ENCODE assay signal across 19 cellular contexts in the genomic region with DNA sequence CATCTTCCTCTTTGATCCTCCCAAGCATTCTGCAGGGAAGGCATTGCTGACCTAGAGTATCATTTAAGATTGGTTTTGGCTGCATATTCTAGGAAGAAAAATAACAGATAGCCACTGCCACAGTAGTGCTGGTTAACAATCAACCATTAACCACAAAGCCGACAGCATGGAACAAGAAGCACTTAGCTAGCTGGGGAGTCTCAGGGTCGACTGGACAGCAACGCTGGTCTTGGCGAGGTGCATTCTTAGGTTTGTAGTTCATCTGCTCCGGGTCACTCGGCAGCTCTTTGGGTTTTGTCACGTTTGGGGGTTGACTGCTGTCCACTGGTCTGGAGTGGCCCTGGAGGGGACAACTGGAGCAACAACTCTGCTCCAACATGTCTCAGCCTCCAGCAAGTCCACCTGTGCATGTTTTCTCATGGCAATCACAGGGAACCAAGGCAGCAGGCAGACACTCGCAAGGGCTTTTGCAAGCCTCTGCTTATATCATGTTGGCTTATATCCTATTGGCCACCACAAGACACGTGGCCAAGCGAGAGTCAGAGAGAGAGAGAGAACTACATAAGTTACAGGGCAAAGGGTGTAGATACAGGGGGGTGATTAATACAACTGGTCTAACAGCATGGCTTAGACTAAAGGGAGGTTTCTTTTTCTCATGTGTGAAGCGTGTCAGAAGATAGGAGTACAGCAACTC.
"Had no signal": no experiment of that assay in that cellular context is flagged by ENCODE, and none has a peak within 500 bp of the region (broad histone marks: within the 10 kb centered on the region; RNA-seq: fewer than 3 reads in every experiment).

No MANE protein-coding gene starts in this region.

- H3K4me3 Mint-ChIP-seq: mesothelial cell of epicardium; naive B cell; stimulated activated naive CD8-positive, alpha-beta T cell treated with anti-CD3 and anti-CD28 coated beads, Interleukin-15, Interleukin-2, amounts not matched to agents 100 ng/mL and 50 ng/mL, for 24 hours; T-helper 2 cell treated with Interferon-gamma antibody and Interleukin-4, amounts not matched to agents 5 μg/mL and 100 μg/mL, for 36 hours had no signal

- H3K4me3 ChIP-seq: body of pancreas, esophagus muscularis mucosa, heart right ventricle, vagina had no signal

- H3K9me3 Mint-ChIP-seq: activated naive CD4-positive, alpha-beta T cell treated with anti-CD3 and anti-CD28 coated beads, Interleukin-2, amount 50 U/mL, for 72 hours; stimulated activated naive CD8-positive, alpha-beta T cell treated with anti-CD3 and anti-CD28 coated beads, Interleukin-15, Interleukin-2, amounts not matched to agents 100 ng/mL and 50 ng/mL, for 24 hours; T-helper 2 cell treated with Interferon-gamma antibody and Interleukin-4, amounts not matched to agents 5 μg/mL and 100 μg/mL, for 36 hours had no signal

- H3K36me3 ChIP-seq: esophagus muscularis mucosa, heart right ventricle, vagina had no signal

- H3K4me1 Mint-ChIP-seq: naive B cell had no signal

- H3K27ac Mint-ChIP-seq: mesothelial cell of epicardium; naive B cell; stimulated activated naive CD8-positive, alpha-beta T cell treated with anti-CD3 and anti-CD28 coated beads, Interleukin-15, Interleukin-2, amounts not matched to agents 100 ng/mL and 50 ng/mL, for 24 hours; T-helper 2 cell treated with Interferon-gamma antibody and Interleukin-4, amounts not matched to agents 5 μg/mL and 100 μg/mL, for 36 hours had no signal

- DNase-seq: activated effector memory CD4-positive, alpha-beta T cell treated with Interleukin-2 at 50 U/mL for 16 hours; activated T-cell treated with anti-CD3 and anti-CD28 coated beads, Interleukin-2, amount 50 U/mL, for 1 hour; amniotic stem cell; body of pancreas; cerebellar nuclear complex; dermis blood vessel endothelial cell; foreskin melanocyte; heart right ventricle; naive B cell; occipital lobe; stimulated activated CD4-positive, alpha-beta T cell treated with anti-CD3 and anti-CD28 coated beads, Interleukin-4, amount 100 ng/mL, for 1 hour; stimulated activated CD8-positive, alpha-beta memory T cell treated with anti-CD3 and anti-CD28 coated beads, Interleukin-4, amount 100 ng/mL, for 48 hours; SW 1271 had no signal

- H3K36me3 Mint-ChIP-seq: activated naive CD4-positive, alpha-beta T cell treated with anti-CD3 and anti-CD28 coated beads, Interleukin-2, amount 50 U/mL, for 72 hours; naive B cell had no signal

- H3K27me3 ChIP-seq: body of pancreas, vagina had no signal

- H3K9me3 ChIP-seq: body of pancreas, vagina had no signal

- H3K27ac ChIP-seq: body of pancreas, esophagus muscularis mucosa, heart right ventricle, vagina had no signal
